ENCODE assay signal across 8 cellular contexts in the genomic region with DNA sequence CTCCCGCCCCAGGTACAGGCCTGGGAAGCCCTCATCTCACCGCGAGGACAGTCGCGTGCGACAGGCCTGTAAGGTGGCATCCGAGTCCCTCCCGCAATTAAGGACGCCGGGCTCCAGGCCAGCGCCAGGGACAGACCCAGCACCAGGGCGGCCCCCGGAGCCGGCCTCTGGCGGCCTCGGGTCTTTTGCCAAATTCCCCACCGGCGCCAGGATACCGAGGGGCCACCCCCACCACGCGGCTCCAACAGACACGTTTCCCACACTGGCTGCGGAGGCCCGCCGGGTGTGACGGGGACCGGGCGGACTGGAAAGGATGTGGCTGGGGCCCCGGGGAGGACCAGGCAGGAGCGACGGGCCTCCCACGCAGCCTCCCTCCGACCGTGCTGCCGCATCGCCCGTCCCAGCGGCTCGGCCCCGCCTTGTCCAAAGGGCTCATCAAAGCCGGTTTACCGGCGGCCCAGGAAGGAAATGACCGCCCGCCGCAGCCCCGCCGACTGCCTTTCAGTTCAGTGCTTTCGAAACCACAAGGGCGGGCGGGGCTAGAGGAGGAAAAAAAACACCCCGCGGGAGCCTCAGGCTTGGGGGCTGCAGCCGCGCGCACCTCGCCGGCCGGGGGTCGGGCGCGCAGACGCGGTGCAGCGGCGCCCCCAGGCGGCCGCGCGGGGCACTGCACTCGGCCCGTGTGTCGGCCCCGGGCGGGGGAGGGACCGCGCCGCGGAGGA. TPM values are rescaled to one million over a fixed set of nuclear protein-coding genes. Genes with fewer than 3 reads are reported as not detected.
DNase-seq lines count a peak whose midpoint lies in the region; ATAC-seq and TF ChIP-seq lines count a peak whose summit lies in the region.

No MANE protein-coding gene starts in this region.

- no peaks in the 10 kb centered on the region for H3K27me3 ChIP-seq in left ventricle myocardium inferior (ENCODE audit: low read depth)
- H3K27me3 ChIP-seq in psoas muscle (ENCODE audit: insufficient read depth in 3 of 3, low read length in 2 of 3): no peaks in the 10 kb centered on the region

- ATAC-seq in HG02642 (IDR thresholded peaks at IDR 0.05; ENCODE audit: poor library complexity, unreplicated experiment): peak; percentile 80
- ATAC-seq in psoas muscle: peak; percentile 88 to 91 (median 90)

- no peaks in the 10 kb centered on the region for H3K9me3 ChIP-seq in left ventricle myocardium inferior (replicated peaks)
- no peaks in the 10 kb centered on the region for H3K9me3 ChIP-seq in psoas muscle

- DNase-seq in NCI-H1105 (lab: John Stamatoyannopoulos, UW) (peak; percentile 93), SW480 (ENCODE audit: low spot score) (peak; percentile 99), left ventricle myocardium inferior (peak; percentile 91), psoas muscle (peak; percentile 92 to 95)

- H3K36me3 ChIP-seq in left ventricle myocardium inferior (no peaks in the 10 kb centered on the region), psoas muscle (ENCODE audit: insufficient read depth in 1 of 2, low read depth in 1 of 2) (no peaks in the 10 kb centered on the region), urinary bladder (ENCODE audit: insufficient read depth) (no peaks in the 10 kb centered on the region)

- intact Hi-C loops in left ventricle myocardium inferior (cut with micrococcal nuclease): loop anchor here (5.0 to 10.0 kb wide), 2 partner anchors 145 to 577 kb away; no protein-coding TSS in a partner anchor
- intact Hi-C loops in psoas muscle (cut with DNase I): loop anchor here (2.0 to 10.0 kb wide), 5 partner anchors 102 to 577 kb away; no protein-coding TSS in a partner anchor

- H3K4me1 ChIP-seq in left ventricle myocardium inferior (peaks cover 32% of the 10 kb centered on the region), psoas muscle (peaks cover 19% of the 10 kb centered on the region), urinary bladder (ENCODE audit: insufficient read depth) (no peaks in the 10 kb centered on the region)

- TF ChIP-seq CTCF in GM12875 (IDR thresholded peaks at IDR 0.05; ENCODE audit: borderline replicate concordance, insufficient read depth, low read depth, low read length) (peak; percentile 81), left ventricle myocardium inferior (IDR thresholded peaks at IDR 0.05; ENCODE audit: borderline replicate concordance) (peak; percentile 88), psoas muscle (IDR thresholded peaks at IDR 0.05) (peak; percentile 99)

- WGBS in adipose tissue, 3 donors: 1 to 8% (median 2%) methylated on average over 47 to 79 of the region's 79 CpGs
- 5 to 11% (median 5%) methylated on average over 49 to 79 of the region's 79 CpGs for WGBS in psoas muscle, 3 donors
- 2% methylated on average over 79 of the region's 79 CpGs for WGBS in urinary bladder

- H3K4me3 ChIP-seq in GM12875 (ENCODE audit: low read depth, low read length): peak overlapping the region; percentile 71
- peak overlapping the region; percentile 79 for H3K4me3 ChIP-seq in left ventricle myocardium inferior
- H3K4me3 ChIP-seq in psoas muscle: peak overlapping the region; percentile 84
- H3K4me3 ChIP-seq in urinary bladder (ENCODE audit: low read depth, low read length): peak overlapping the region; percentile 43

- H3K27ac ChIP-seq in adipose tissue (ENCODE audit: low read depth, low read length) (peak overlapping the region; percentile 63), left ventricle myocardium inferior (replicated peaks) (peak overlapping the region; percentile 94), psoas muscle (peak overlapping the region; percentile 87), urinary bladder (ENCODE audit: low read depth) (peak overlapping the region; percentile 92)

RNA-seq across cellular contexts. Expression of a gene that starts 11.2 kb away (rescaled TPM):
- 1 to 10 TPM; 2.2 to 7.7 (median 4.6) TPM for polyA plus RNA-seq in adipose tissue
- total RNA-seq in left ventricle myocardium inferior: 2.3 TPM
- 1 to 10 TPM; 1.8 to 3.5 (median 2.3) TPM for total RNA-seq in psoas muscle
- polyA plus RNA-seq in psoas muscle: 1 to 10 TPM in 2 of 3 donors, under 1 TPM in 1; 0.86 to 2.1 (median 1.5) TPM
- total RNA-seq in urinary bladder: 18.5 TPM
- polyA plus RNA-seq in urinary bladder: 12.4 TPM

Comparison
In these comparisons a context has a peak if more than half of its experiments do, and no peak if none do; other contexts are left out.
1. Peak in every context shown above with its lines: DNase-seq, ATAC-seq, H3K4me3 ChIP-seq and H3K27ac ChIP-seq.